1 cellular context compared by ENCODE assay signal in the genomic region with DNA sequence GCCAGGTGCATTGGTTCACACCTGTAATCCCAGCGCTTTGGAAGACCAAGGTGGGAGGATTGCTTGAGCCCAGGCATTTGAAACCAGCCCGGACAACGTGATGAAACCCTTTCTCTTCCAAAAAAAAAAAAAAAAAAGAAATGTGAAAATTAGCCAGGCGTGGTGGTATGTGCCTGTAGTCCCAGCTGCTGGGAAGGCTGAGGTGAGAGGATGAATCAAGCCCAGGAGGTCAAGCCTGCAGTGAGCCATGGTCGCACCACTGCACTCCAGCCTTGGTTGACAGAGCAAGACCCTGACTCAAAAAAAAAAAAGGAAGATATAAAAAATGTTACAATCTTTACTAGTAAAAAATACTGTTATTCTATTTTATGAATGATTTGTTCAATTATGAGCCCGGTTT.
TF ChIP-seq lines count a peak whose summit lies in the region.

No MANE protein-coding gene starts in this region.

TF ChIP-seq in GM12878, 131 proteins besides CTCF, POLR2A, EP300 and RAD21:
- TF ChIP-seq SMAD1 (IDR thresholded peaks at IDR 0.05; ENCODE audit: low read depth, partially characterized antibody) (no peak), STAT1 (conservative IDR thresholded peaks at IDR 0.05) (no peak), IKZF1 (conservative IDR thresholded peaks at IDR 0.05) (no peak), ZNF384 (IDR thresholded peaks at IDR 0.05; ENCODE audit: borderline replicate concordance, low read depth, low read length) (0 out of 2 replicates have a peak, but pooled peaks have one; percentile 9)
- TF ChIP-seq, protein P1, sequence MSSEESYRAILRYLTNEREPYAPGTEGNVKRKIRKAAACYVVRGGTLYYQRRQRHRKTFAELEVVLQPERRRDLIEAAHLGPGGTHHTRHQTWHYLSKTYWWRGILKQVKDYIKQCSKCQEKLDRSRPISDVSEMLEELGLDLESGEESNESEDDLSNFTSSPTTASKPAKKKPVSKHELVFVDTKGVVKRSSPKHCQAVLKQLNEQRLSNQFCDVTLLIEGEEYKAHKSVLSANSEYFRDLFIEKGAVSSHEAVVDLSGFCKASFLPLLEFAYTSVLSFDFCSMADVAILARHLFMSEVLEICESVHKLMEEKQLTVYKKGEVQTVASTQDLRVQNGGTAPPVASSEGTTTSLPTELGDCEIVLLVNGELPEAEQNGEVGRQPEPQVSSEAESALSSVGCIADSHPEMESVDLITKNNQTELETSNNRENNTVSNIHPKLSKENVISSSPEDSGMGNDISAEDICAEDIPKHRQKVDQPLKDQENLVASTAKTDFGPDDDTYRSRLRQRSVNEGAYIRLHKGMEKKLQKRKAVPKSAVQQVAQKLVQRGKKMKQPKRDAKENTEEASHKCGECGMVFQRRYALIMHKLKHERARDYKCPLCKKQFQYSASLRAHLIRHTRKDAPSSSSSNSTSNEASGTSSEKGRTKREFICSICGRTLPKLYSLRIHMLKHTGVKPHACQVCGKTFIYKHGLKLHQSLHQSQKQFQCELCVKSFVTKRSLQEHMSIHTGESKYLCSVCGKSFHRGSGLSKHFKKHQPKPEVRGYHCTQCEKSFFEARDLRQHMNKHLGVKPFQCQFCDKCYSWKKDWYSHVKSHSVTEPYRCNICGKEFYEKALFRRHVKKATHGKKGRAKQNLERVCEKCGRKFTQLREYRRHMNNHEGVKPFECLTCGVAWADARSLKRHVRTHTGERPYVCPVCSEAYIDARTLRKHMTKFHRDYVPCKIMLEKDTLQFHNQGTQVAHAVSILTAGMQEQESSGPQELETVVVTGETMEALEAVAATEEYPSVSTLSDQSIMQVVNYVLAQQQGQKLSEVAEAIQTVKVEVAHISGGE (CRISPR knock-in tag; IDR thresholded peaks at IDR 0.05) = no peak
